In the genomic region with DNA sequence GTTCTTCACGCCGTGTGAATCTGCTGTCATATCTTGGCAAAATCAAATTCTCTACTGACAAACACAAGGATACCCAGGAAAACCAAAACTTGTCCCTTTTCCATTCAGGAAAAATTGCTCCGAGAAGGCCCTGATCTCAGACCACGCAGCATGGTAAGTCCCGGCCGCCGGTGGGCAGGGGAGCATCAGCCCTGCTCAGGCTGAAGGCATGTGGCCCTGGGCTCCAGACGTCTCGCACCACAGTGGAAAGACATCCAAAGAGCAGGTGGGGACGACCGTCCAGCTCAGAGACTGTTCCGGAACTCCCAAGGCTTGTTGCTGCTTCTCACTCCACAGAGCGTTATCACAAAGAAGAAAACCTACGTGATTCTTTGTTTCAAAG, we compare ENCODE assay signal across 17 cellular contexts. TPM values are rescaled to one million over a fixed set of nuclear protein-coding genes. Genes with fewer than 3 reads are reported as not detected.
DNase-seq lines count a peak whose midpoint lies in the region; ATAC-seq, FAIRE-seq and TF ChIP-seq lines count a peak whose summit lies in the region.
"Had no signal": no experiment of that assay in that cellular context is flagged by ENCODE, and none has a peak within 500 bp of the region (broad histone marks: within the 10 kb centered on the region; RNA-seq: fewer than 3 reads in every experiment).

No MANE protein-coding gene starts in this region.

- TF ChIP-seq CTCF in right atrium auricular region (IDR thresholded peaks at IDR 0.05), result no peak
- no peak for TF ChIP-seq CTCF in H1 (IDR thresholded peaks at IDR 0.05; ENCODE audit: control extremely low read depth in 1 of 3, insufficient read depth in 1 of 3, low read depth in 1 of 3, low read length in 3 of 3)
- TF ChIP-seq CTCF in kidney (IDR thresholded peaks at IDR 0.05; ENCODE audit: borderline replicate concordance, extremely low read depth, insufficient read depth), result no peak

- TF ChIP-seq EP300 in H1 (IDR thresholded peaks at IDR 0.05; ENCODE audit: borderline replicate concordance in 1 of 2, low read depth in 2 of 2, low read length in 2 of 2), result no peak

- no peaks in the 10 kb centered on the region for H3K79me2 ChIP-seq in H1 (ENCODE audit: control insufficient read depth in 1 of 2, insufficient read depth in 2 of 2, low read length in 2 of 2)

- CTCF ChIA-PET in H1 (lab: Charles Lee; ENCODE audit: partially characterized antibody), result no interaction called here

- no peak overlapping the region for H2BK20ac ChIP-seq in H1 (ENCODE audit: low read length)

- intact Hi-C loops in Right ventricle myocardium superior (cut with DNase I) (no loop called here), kidney (cut with DNase I) (no loop called here)

- H3K23me2 ChIP-seq in H1 (ENCODE audit: low read depth, low read length), result no peaks in the 10 kb centered on the region

- no peak overlapping the region for H2BK120ac ChIP-seq in H1 (replicated peaks; ENCODE audit: low read depth, low read length)

- H3K14ac ChIP-seq in H1 (ENCODE audit: insufficient read length), result no peak overlapping the region

- no peak overlapping the region for H2BK12ac ChIP-seq in H1 (ENCODE audit: low read depth, low read length)

- no peak overlapping the region for H3K4ac ChIP-seq in H1 (replicated peaks; ENCODE audit: insufficient read length, low read depth, low read length)

- no peaks in the 10 kb centered on the region for H3K27me3 ChIP-seq in right atrium auricular region
- H3K27me3 ChIP-seq in H1 (replicated peaks in 1 of 4; ENCODE audit: control insufficient read depth in 3 of 4, extremely low read depth in 1 of 4, insufficient read depth in 3 of 4, low read length in 3 of 4), result no peaks in the 10 kb centered on the region
- H3K27me3 ChIP-seq: BLaER1 had no signal

- H3K4me2 ChIP-seq in H1 (ENCODE audit: insufficient read depth in 1 of 2, low read depth in 2 of 2, low read length in 2 of 2), result no peak overlapping the region
- H3K4me2 ChIP-seq: BLaER1 had no signal

- 92% methylated on average over 14 of the region's 14 CpGs; no CpG with 5 or more reads in 1 of the 2 experiments for WGBS in H1 (ENCODE audit: extremely low coverage in 1 of 2, insufficient coverage in 1 of 2, insufficient read length in 1 of 2, insufficient replicate concordance in 2 of 2, low coverage in 1 of 2, low lambda C conversion rate in 2 of 2, missing lambda C conversion rate in 1 of 2), 2 experiments

- no peak for FAIRE-seq in H1 (lab: Jason Lieb, UNC)
- no peak for FAIRE-seq in kidney (lab: Jason Lieb, UNC)
- FAIRE-seq: GM12892 had no signal

- peaks cover 6% of the 10 kb centered on the region; the same call in 1 of the 2 replicates for H3K79me1 ChIP-seq in H1 (ENCODE audit: low read depth, low read length)

- no peak for TF ChIP-seq RAD21 in H1 (IDR thresholded peaks at IDR 0.05 in 1 of 2, conservative IDR thresholded peaks at IDR 0.05 in 1 of 2; ENCODE audit: low read depth in 2 of 2, low read length in 2 of 2)

- no peak overlapping the region for H4K91ac ChIP-seq in H1 (replicated peaks; ENCODE audit: insufficient read length, low read length)

- H3K27ac ChIP-seq in right atrium auricular region (no peak overlapping the region), H1 (ENCODE audit: low read depth, low read length) (no peak overlapping the region), kidney (ENCODE audit: low read depth in 2 of 2, low read length in 2 of 2) (no peak overlapping the region)
- H3K27ac ChIP-seq: BLaER1 had no signal

- peak overlapping the region in 1 of 4 experiments; percentile 30; a peak in 1 of 7 replicates for H3K9ac ChIP-seq in H1 (replicated peaks in 1 of 4; ENCODE audit: extremely low read depth in 1 of 4, low read depth in 3 of 4, low read length in 3 of 4)
- no peak overlapping the region for H3K9ac ChIP-seq in kidney (ENCODE audit: low read length in 2 of 2)
- H3K9ac ChIP-seq: BLaER1 had no signal

- no peak overlapping the region; the same call in 1 of the 2 replicates for H2BK5ac ChIP-seq in H1 (ENCODE audit: low read depth, low read length)

- peaks cover 0 to 13% of the 10 kb centered on the region in 2 experiments for H4K20me1 ChIP-seq in H1 (replicated peaks in 1 of 2; ENCODE audit: control insufficient read depth in 1 of 2, insufficient read depth in 2 of 2, low read length in 2 of 2)

- peaks cover 71% of the 10 kb centered on the region for H3K36me3 ChIP-seq in right atrium auricular region
- peaks cover 2 to 14% (median 11%) of the 10 kb centered on the region in 4 experiments; a peak in 6 of 8 replicates for H3K36me3 ChIP-seq in H1 (ENCODE audit: control insufficient read depth in 2 of 4, insufficient read depth in 4 of 4, low read length in 3 of 4)
- peaks cover 8 to 26% of the 10 kb centered on the region in 2 donors for H3K36me3 ChIP-seq in kidney (ENCODE audit: control insufficient read depth in 1 of 2, insufficient read depth in 2 of 2, low read length in 2 of 2)

- H4K8ac ChIP-seq in H1 (ENCODE audit: extremely low read depth, insufficient read depth, low read length), result peak overlapping the region; percentile 89; the same call in 1 of the 2 replicates

- peaks cover 0 to 25% of the 10 kb centered on the region in 2 donors for H3K4me1 ChIP-seq in right atrium auricular region
- H3K4me1 ChIP-seq in H1 (replicated peaks in 1 of 4; ENCODE audit: control insufficient read depth in 3 of 4, insufficient read depth in 4 of 4, low read length in 3 of 4), result no peaks in the 10 kb centered on the region; a peak in 1 of 7 replicates
- H3K4me1 ChIP-seq in kidney (ENCODE audit: control insufficient read depth in 1 of 2, insufficient read depth in 1 of 2, low read depth in 1 of 2, low read length in 2 of 2), result peaks cover 0 to 2% of the 10 kb centered on the region in 2 donors
- H3K4me1 ChIP-seq: Caco-2 had no signal

- no peak overlapping the region for H4K5ac ChIP-seq in H1 (ENCODE audit: insufficient read length, low read depth, low read length)

- H3K18ac ChIP-seq in H1 (ENCODE audit: extremely low read depth, low read length), result no peak overlapping the region

- H3K56ac ChIP-seq in H1 (replicated peaks; ENCODE audit: insufficient read length, low read depth, low read length), result no peak overlapping the region

- TF ChIP-seq POLR2A in H1 (IDR thresholded peaks at IDR 0.05; ENCODE audit: control extremely low read depth in 1 of 2, low read depth in 2 of 2, low read length in 2 of 2), result no peak

- H3K23ac ChIP-seq in H1 (ENCODE audit: insufficient read length), result no peak overlapping the region

- no peak overlapping the region for H2BK15ac ChIP-seq in H1 (ENCODE audit: low read length)

- DNase-seq in Right ventricle myocardium superior (peak; percentile 20), right atrium auricular region (ENCODE audit: low spot score) (no peak), H1 (ENCODE audit: low read depth in 1 of 2, low spot score in 2 of 2) (no peak), kidney (peak; percentile 51), HCEC 1CT (no peak), NCI-H1048 (lab: John Stamatoyannopoulos, UW) (no peak)
- DNase-seq: 8988T; AML-193; Caco-2; CD8-positive, alpha-beta memory T cell; DND-41; GDM1 had no signal

- POLR2A ChIA-PET in H1 (lab: Charles Lee; ENCODE audit: partially characterized antibody), result no interaction called here

- H2AK5ac ChIP-seq in H1 (ENCODE audit: low read depth, low read length), result no peak overlapping the region

- H3K9me3 ChIP-seq in right atrium auricular region (no peaks in the 10 kb centered on the region), H1 (ENCODE audit: insufficient read depth in 2 of 2, low read depth in 1 of 2, low read length in 1 of 2) (no peaks in the 10 kb centered on the region), kidney (ENCODE audit: control insufficient read depth in 1 of 2, low read length in 2 of 2) (no peaks in the 10 kb centered on the region)
- H3K9me3 ChIP-seq: BLaER1, Caco-2 had no signal

- no peak for ATAC-seq in Right ventricle myocardium superior (ENCODE audit: poor library complexity)
- ATAC-seq in HG03469 (IDR thresholded peaks at IDR 0.05; ENCODE audit: unreplicated experiment), result no peak
- ATAC-seq: HCT116 had no signal

- H3K4me3 ChIP-seq in right atrium auricular region, result no peak overlapping the region
- H3K4me3 ChIP-seq in H1 (ENCODE audit: extremely low read depth in 1 of 4, insufficient read depth in 2 of 4, low read depth in 3 of 4, low read length in 4 of 4), result no peak overlapping the region
- H3K4me3 ChIP-seq in kidney (ENCODE audit: low read length in 2 of 2), result no peak overlapping the region
- H3K4me3 ChIP-seq: BLaER1 had no signal

- no peak overlapping the region for H2AFZ ChIP-seq in H1 (ENCODE audit: low read length)

TF ChIP-seq in H1, 55 proteins besides CTCF, POLR2A, EP300 and RAD21 (continues in another document):
- no peak for TF ChIP-seq BCL11A (IDR thresholded peaks at IDR 0.05; ENCODE audit: low read depth in 2 of 2, low read length in 2 of 2)
- TF ChIP-seq, protein P1, sequence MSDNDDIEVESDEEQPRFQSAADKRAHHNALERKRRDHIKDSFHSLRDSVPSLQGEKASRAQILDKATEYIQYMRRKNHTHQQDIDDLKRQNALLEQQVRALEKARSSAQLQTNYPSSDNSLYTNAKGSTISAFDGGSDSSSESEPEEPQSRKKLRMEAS (IDR thresholded peaks at IDR 0.05), result no peak

RNA-seq across cellular contexts. Expression of a gene that starts 29.8 kb away (rescaled TPM):
- total RNA-seq in Right ventricle myocardium superior (49.9 TPM), right atrium auricular region (10 to 100 TPM; 29.6 to 41.0 TPM), kidney (65.5 TPM)
- total RNA-seq in H1 (2021; fragmentation: NEBNext Ultra II Directional; extraction: Animal tissue kit (Norgen Biotek cat#: 25700)), result 23.7 and 28.1 TPM in 2 replicates
- polyA plus RNA-seq in H1 (2011; rRNA removed) (34.7 and 43.8 TPM in 2 replicates), kidney (ENCODE audit: insufficient read depth, low read depth, low replicate concordance) (88.0 TPM)
- polyA plus RNA-seq in H1 (2011; cell fraction: cytosol; rRNA removed), result 27.0 TPM
- polyA plus RNA-seq in H1 (2011; cell fraction: nucleus; rRNA removed), result 37.5 TPM
- polyA plus RNA-seq in H1 (2012, experiment 1 of 2), result 17.1 to 27.7 TPM (median 23.6 TPM) in 4 replicates
- 15.2 TPM for polyA plus RNA-seq in H1 (2012, experiment 2 of 2)
- 9.5 TPM for polyA plus RNA-seq in H1 (2013, experiment 1 of 2)
- polyA plus RNA-seq in H1 (2013, experiment 2 of 2), result 8.9 TPM
- polyA minus RNA-seq in H1 (2011; rRNA and poly(A)+ RNA removed), result 15.8 and 29.8 TPM in 2 replicates
- polyA minus RNA-seq in H1 (2011; cell fraction: cytosol; rRNA and poly(A)+ RNA removed), result 16.5 TPM
- polyA minus RNA-seq in H1 (2011; cell fraction: nucleus; rRNA and poly(A)+ RNA removed), result 31.6 TPM

RNA-seq across cellular contexts. Expression of a gene that starts 56.8 kb away (rescaled TPM):
- not detected for total RNA-seq in Right ventricle myocardium superior
- total RNA-seq in right atrium auricular region, result not detected
- total RNA-seq in H1 (2021; fragmentation: NEBNext Ultra II Directional; extraction: Animal tissue kit (Norgen Biotek cat#: 25700)), result 0.02 and 0.31 TPM in 2 replicates
- polyA plus RNA-seq in H1 (2011; rRNA removed), result 0.03 and 0.44 TPM in 2 replicates
- polyA plus RNA-seq in H1 (2011; cell fraction: cytosol; rRNA removed), result 0.03 TPM
- 0.10 TPM for polyA plus RNA-seq in H1 (2011; cell fraction: nucleus; rRNA removed)
- 0.01 to 0.09 TPM (median 0.03 TPM) in 4 replicates for polyA plus RNA-seq in H1 (2012, experiment 1 of 2)
- polyA plus RNA-seq in H1 (2012, experiment 2 of 2), result 0.01 TPM
- 0.02 TPM for polyA plus RNA-seq in H1 (2013, experiment 1 of 2)
- polyA plus RNA-seq in H1 (2013, experiment 2 of 2), result 0.02 TPM
- polyA minus RNA-seq in H1 (2011; rRNA and poly(A)+ RNA removed), result 0.02 and 0.03 TPM in 2 replicates
- polyA minus RNA-seq in H1 (2011; cell fraction: cytosol; rRNA and poly(A)+ RNA removed), result not detected
- 0.10 TPM for polyA minus RNA-seq in H1 (2011; cell fraction: nucleus; rRNA and poly(A)+ RNA removed)
- 0.38 TPM for total RNA-seq in kidney
- polyA plus RNA-seq in kidney (ENCODE audit: insufficient read depth, low read depth, low replicate concordance), result not detected
- total RNA-seq: Caco-2; CD8-positive, alpha-beta memory T cell; H4 had no signal
- polyA plus RNA-seq: CD8-positive, alpha-beta memory T cell had no signal

Comparison
In these comparisons a context has a peak if more than half of its experiments do, and no peak if none do; other contexts are left out.
1. DNase-seq: peak in Right ventricle myocardium superior (single experiment) and kidney (single experiment); none in right atrium auricular region (single experiment), H1 (0 of 2), HCEC 1CT (single experiment) and NCI-H1048 (single experiment).